Comparison of ENCODE assay signal across 1 cellular context in genomic region chr13:49587311-49587847, GRCh38.
TF ChIP-seq lines count a peak whose summit lies in the region.

No MANE protein-coding gene starts in this region.

TF ChIP-seq in K562, 482 proteins besides CTCF, POLR2A, EP300 and RAD21 (continued from another document):
- TF ChIP-seq BCLAF1 (IDR thresholded peaks at IDR 0.05; ENCODE audit: borderline replicate concordance in 1 of 2, control insufficient read depth in 1 of 2, low read depth in 2 of 2, low read length in 1 of 2) (no peak), NFXL1 (CRISPR knock-in tag; IDR thresholded peaks at IDR 0.05) (no peak), CREB5 (CRISPR knock-in tag; IDR thresholded peaks at IDR 0.05) (no peak), KLF1 (tag; IDR thresholded peaks at IDR 0.05) (no peak), ZNF398 (CRISPR knock-in tag; IDR thresholded peaks at IDR 0.05) (no peak), ATF1 (CRISPR knock-in tag; IDR thresholded peaks at IDR 0.05) (no peak), ATF1 (tag; IDR thresholded peaks at IDR 0.05) (no peak), HMG20B (CRISPR knock-in tag; IDR thresholded peaks at IDR 0.05) (no peak), ZNF41 (CRISPR knock-in tag; conservative IDR thresholded peaks at IDR 0.05) (no peak), ZNF707 (CRISPR knock-in tag; conservative IDR thresholded peaks at IDR 0.05) (no peak), ZNF121 (CRISPR knock-in tag; conservative IDR thresholded peaks at IDR 0.05) (no peak), CUX1 (CRISPR knock-in tag; IDR thresholded peaks at IDR 0.05) (no peak)
